19 cellular contexts compared by ENCODE assay signal in genomic region chr12:131085125-131085815, GRCh38.
DNase-seq lines count a peak whose midpoint lies in the region; ATAC-seq and TF ChIP-seq lines count a peak whose summit lies in the region.
"Had no signal": no experiment of that assay in that cellular context is flagged by ENCODE, and none has a peak within 500 bp of the region (broad histone marks: within the 10 kb centered on the region; RNA-seq: fewer than 3 reads in every experiment).

No MANE protein-coding gene starts in this region.

- H3K27ac ChIP-seq in WERI-Rb-1: no peak overlapping the region
- H3K27ac ChIP-seq in heart right ventricle: peak overlapping the region in 3 of 10 donors; percentile 8 to 16 (median 14)
- no peak overlapping the region for H3K27ac ChIP-seq in ovary
- H3K27ac ChIP-seq: brain microvascular endothelial cell, psoas muscle had no signal

- peak; percentile 2 for DNase-seq in BE2C
- peak; percentile 1 for DNase-seq in WERI-Rb-1
- peak in 1 of 2 donors; percentile 23 for DNase-seq in heart right ventricle
- peak; percentile 3 to 29 (median 7) for DNase-seq in ovary
- DNase-seq in SHP77 treated with DMSO at 0.1 percent for 48 hours (lab: John Stamatoyannopoulos, UW): no peak
- no peak for DNase-seq in SIG-M5 treated with dmso at 0.1 percent for 504 hours (lab: John Stamatoyannopoulos, UW; ENCODE audit: unreplicated experiment)
- DNase-seq: activated CD4-positive, alpha-beta T cell treated with anti-CD3 and anti-CD28 coated beads for 48 hours; activated T-cell treated with anti-CD3 and anti-CD28 coated beads, Interleukin-2, amount 50 U/mL, for 1 hour; brain microvascular endothelial cell; C1 segment of cervical spinal cord; DMS153; NCI-H2171; PC-3 had no signal

- no peaks in the 10 kb centered on the region for H3K27me3 ChIP-seq in BE2C
- no peaks in the 10 kb centered on the region for H3K27me3 ChIP-seq in WERI-Rb-1 (ENCODE audit: insufficient read depth, low read depth, severe bottlenecking)
- H3K27me3 ChIP-seq in heart right ventricle: no peaks in the 10 kb centered on the region
- no peaks in the 10 kb centered on the region for H3K27me3 ChIP-seq in ovary
- H3K27me3 ChIP-seq: brain microvascular endothelial cell had no signal

- H3K4me3 ChIP-seq in BE2C (ENCODE audit: low read depth, low read length): no peak overlapping the region
- H3K4me3 ChIP-seq in WERI-Rb-1 (ENCODE audit: low read depth, low read length): no peak overlapping the region
- no peak overlapping the region for H3K4me3 ChIP-seq in heart right ventricle
- no peak overlapping the region for H3K4me3 ChIP-seq in ovary
- H3K4me3 ChIP-seq: lung, psoas muscle had no signal

- TF ChIP-seq EP300 in ovary (IDR thresholded peaks at IDR 0.05): no peak

- 67 to 73% methylated on average over 22 of the region's 22 CpGs for WGBS in heart right ventricle, 2 donors
- 89 to 91% (median 90%) methylated on average over 21 to 22 of the region's 22 CpGs for WGBS in ovary, 3 donors

- peak in 7 of 8 donors; percentile 43 to 81 (median 56) for ATAC-seq in heart right ventricle
- no peak for ATAC-seq in GM21576 (IDR thresholded peaks at IDR 0.05; ENCODE audit: unreplicated experiment)
- no peak for ATAC-seq in HG03045 (IDR thresholded peaks at IDR 0.05; ENCODE audit: unreplicated experiment)
- ATAC-seq: esophagus mucosa, PC-3, psoas muscle, SK-N-SH treated with all-trans-retinoic acid at 6 μM for 48 hours had no signal

- H3K9me3 ChIP-seq in BE2C (no peaks in the 10 kb centered on the region), WERI-Rb-1 (ENCODE audit: severe bottlenecking) (no peaks in the 10 kb centered on the region), heart right ventricle (peaks cover 0 to 9% (median 0%) of the 10 kb centered on the region in 11 donors), ovary (no peaks in the 10 kb centered on the region)
- H3K9me3 ChIP-seq: psoas muscle had no signal

- intact Hi-C loops in heart right ventricle (cut with DNase I) (no loop called here), ovary (cut with DNase I) (no loop called here)

- H3K36me3 ChIP-seq in BE2C (no peaks in the 10 kb centered on the region), WERI-Rb-1 (no peaks in the 10 kb centered on the region), heart right ventricle (peaks cover 0 to 40% (median 3%) of the 10 kb centered on the region in 9 donors), ovary (no peaks in the 10 kb centered on the region)
- H3K36me3 ChIP-seq: brain microvascular endothelial cell had no signal

- TF ChIP-seq CTCF in BE2C (IDR thresholded peaks at IDR 0.05; ENCODE audit: low read depth, low read length) (no peak), WERI-Rb-1 (IDR thresholded peaks at IDR 0.05; ENCODE audit: low read depth, low read length) (no peak), heart right ventricle (IDR thresholded peaks at IDR 0.05) (no peak), ovary (IDR thresholded peaks at IDR 0.05) (no peak)

- TF ChIP-seq POLR2A in ovary (IDR thresholded peaks at IDR 0.05): no peak

- no peaks in the 10 kb centered on the region for H3K4me1 ChIP-seq in BE2C
- peaks cover 0 to 20% (median 2%) of the 10 kb centered on the region in 9 donors for H3K4me1 ChIP-seq in heart right ventricle
- no peaks in the 10 kb centered on the region for H3K4me1 ChIP-seq in ovary (ENCODE audit: insufficient read depth)
- H3K4me1 ChIP-seq: psoas muscle had no signal

Comparison
In these comparisons a context has a peak if more than half of its experiments do, and no peak if none do; other contexts are left out.
1. DNase-seq: peak in BE2C (single experiment), WERI-Rb-1 (single experiment) and ovary (5 of 5); none in SHP77 treated with DMSO at 0.1 percent for 48 hours (single experiment) and SIG-M5 treated with dmso at 0.1 percent for 504 hours (single experiment).
2. ATAC-seq: peak in heart right ventricle (7 of 8); none in GM21576 (single experiment) and HG03045 (single experiment).